9 cellular contexts compared by ENCODE assay signal in genomic region chr4:106809083-106809482, GRCh38.
DNase-seq lines count a peak whose midpoint lies in the region; ATAC-seq and TF ChIP-seq lines count a peak whose summit lies in the region.
"Had no signal": no experiment of that assay in that cellular context is flagged by ENCODE, and none has a peak within 500 bp of the region (broad histone marks: within the 10 kb centered on the region; RNA-seq: fewer than 3 reads in every experiment).

No MANE protein-coding gene starts in this region.

- intact Hi-C loops in esophagus muscularis mucosa (cut with DNase I) (loop anchor here (10.0 kb wide), 1 partner anchor 444 kb away; the partner anchor contains the start of gene GIMD1), testis (cut with DNase I; ENCODE audit: low total_unique reads) (no loop called here)

- no peak overlapping the region for H3K4me3 ChIP-seq in esophagus muscularis mucosa
- H3K4me3 ChIP-seq in testis = no peak overlapping the region
- H3K4me3 ChIP-seq: SK-N-MC had no signal

- peak; percentile 1 for DNase-seq in DMS 273 (lab: John Stamatoyannopoulos, UW; ENCODE audit: unreplicated experiment)
- no peak for DNase-seq in DMS 273 treated with DMSO at 0.1 percent for 48 hours (lab: John Stamatoyannopoulos, UW)
- peak; percentile 3 for DNase-seq in NOMO-1 treated with dmso at 0.1 percent for 144 hours (lab: John Stamatoyannopoulos, UW; ENCODE audit: unreplicated experiment)
- no peak for DNase-seq in esophagus muscularis mucosa (ENCODE audit: extremely low spot score)
- DNase-seq in testis = peak; percentile 31
- no peak for DNase-seq in amygdala (lab: John Stamatoyannopoulos, UW)
- DNase-seq in NCI-H2227 (lab: John Stamatoyannopoulos, UW; ENCODE audit: unreplicated experiment) = no peak

- ATAC-seq in GM19035 (IDR thresholded peaks at IDR 0.05; ENCODE audit: unreplicated experiment) = no peak

- no peaks in the 10 kb centered on the region for H3K4me1 ChIP-seq in esophagus muscularis mucosa
- no peaks in the 10 kb centered on the region for H3K4me1 ChIP-seq in testis

- H3K9me3 ChIP-seq in esophagus muscularis mucosa (no peaks in the 10 kb centered on the region), testis (no peaks in the 10 kb centered on the region)

- TF ChIP-seq CTCF in esophagus muscularis mucosa (IDR thresholded peaks at IDR 0.05) = peak in 2 of 3 experiments; percentile 27 to 35
- no peak for TF ChIP-seq CTCF in testis (IDR thresholded peaks at IDR 0.05)

- H3K36me3 ChIP-seq in esophagus muscularis mucosa (no peaks in the 10 kb centered on the region), testis (ENCODE audit: low read depth, missing control alignments) (no peaks in the 10 kb centered on the region)

- no peaks in the 10 kb centered on the region for H3K27me3 ChIP-seq in esophagus muscularis mucosa
- H3K27me3 ChIP-seq in testis = no peaks in the 10 kb centered on the region

- TF ChIP-seq POLR2A in esophagus muscularis mucosa (IDR thresholded peaks at IDR 0.05; ENCODE audit: low read depth) = no peak
- TF ChIP-seq POLR2A in testis (IDR thresholded peaks at IDR 0.05) = no peak

- no peak for TF ChIP-seq EP300 in esophagus muscularis mucosa (IDR thresholded peaks at IDR 0.05)

- H3K27ac ChIP-seq in esophagus muscularis mucosa (replicated peaks in 1 of 4) (no peak overlapping the region), testis (no peak overlapping the region)
- H3K27ac ChIP-seq: SK-N-MC had no signal

- 47% methylated on average over 2 of the region's 2 CpGs for WGBS in esophagus muscularis mucosa
- 60 to 78% methylated on average over 2 of the region's 2 CpGs for WGBS in testis, 2 donors

Comparison
In these comparisons a context has a peak if more than half of its experiments do, and no peak if none do; other contexts are left out.
1. DNase-seq: peak in DMS 273 (single experiment), NOMO-1 treated with dmso at 0.1 percent for 144 hours (single experiment) and testis (single experiment); none in DMS 273 treated with DMSO at 0.1 percent for 48 hours (single experiment), esophagus muscularis mucosa (single experiment), amygdala (0 of 56) and NCI-H2227 (single experiment).
2. CTCF ChIP-seq: peak in esophagus muscularis mucosa (2 of 3); none in testis (0 of 3).